7 cellular contexts compared by ENCODE assay signal in the genomic region with DNA sequence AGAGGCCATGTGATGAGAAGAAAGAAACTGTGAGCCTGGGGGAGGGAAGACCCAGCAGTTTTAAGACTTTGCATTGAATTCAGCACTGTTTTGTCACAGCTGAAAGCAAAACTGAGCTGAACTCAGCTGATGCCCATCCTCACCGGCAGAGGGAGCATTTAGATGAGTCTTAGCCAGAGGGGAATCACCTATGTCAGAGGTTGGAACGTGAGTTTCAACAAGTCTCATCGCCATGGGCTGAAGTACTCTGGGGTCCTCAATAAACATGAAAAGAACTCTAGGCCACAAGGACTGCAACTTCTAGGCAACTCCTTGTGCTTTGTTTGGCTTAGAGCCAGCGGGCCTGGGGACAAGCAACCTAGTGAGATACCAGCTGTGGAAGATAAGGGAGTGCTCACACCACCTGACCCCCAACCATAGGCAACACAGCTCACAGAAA.
A peak's percentile ranks its signal among the peaks of the same experiment; 100 is the strongest.
DNase-seq lines count a peak whose midpoint lies in the region; ATAC-seq and TF ChIP-seq lines count a peak whose summit lies in the region.

No MANE protein-coding gene starts in this region.

- no peaks in the 10 kb centered on the region for H3F3A ChIP-seq in Loucy (ENCODE audit: low read depth)

- H3K9me3 ChIP-seq in HCT116 (ENCODE audit: control insufficient read depth in 1 of 2, insufficient read depth in 1 of 2, low read depth in 1 of 2, low read length in 2 of 2) (no peaks in the 10 kb centered on the region), Loucy (ENCODE audit: insufficient read depth, low read depth, low read length) (no peaks in the 10 kb centered on the region), body of pancreas (no peaks in the 10 kb centered on the region)

- H3K27ac ChIP-seq in HCT116 (ENCODE audit: low read depth, low read length): no peak overlapping the region
- H3K27ac ChIP-seq in body of pancreas: no peak overlapping the region

- H3K4me2 ChIP-seq in HCT116 (ENCODE audit: low read length) (no peak overlapping the region), Loucy (ENCODE audit: low read depth, low read length, poor library complexity, severe bottlenecking) (no peak overlapping the region)

- no peaks in the 10 kb centered on the region for H3K79me2 ChIP-seq in HCT116 (ENCODE audit: insufficient read depth, low read length)
- H3K79me2 ChIP-seq in Loucy (ENCODE audit: insufficient read depth, low read length): no peaks in the 10 kb centered on the region

- CTCF ChIA-PET in HCT116 (lab: Charles Lee): interaction anchor here (1.5 kb wide), 1 partner anchor 66 kb away, joined by 21 read pairs; no protein-coding TSS in a partner anchor

- RAD21 ChIA-PET in HCT116 (lab: Charles Lee; ENCODE audit: low non-redundant PET in 1 of 2, low total read pairs in 2 of 2, uncharacterized antibody in 2 of 2, unreplicated experiment in 2 of 2): interaction anchor here (0.7 to 2.7 kb wide), 3 partner anchors 66 to 1513 kb away, joined by 3 to 16 read pairs (median 10); no protein-coding TSS in a partner anchor

- POLR2A ChIA-PET in HCT116 (lab: Charles Lee): no interaction called here

- no peak overlapping the region for H3K9ac ChIP-seq in HCT116 (ENCODE audit: low read length)
- no peak overlapping the region for H3K9ac ChIP-seq in Loucy (ENCODE audit: low read depth, low read length, poor library complexity, severe bottlenecking)

- WGBS in body of pancreas, 2 donors: 10 to 17% methylated on average over 4 of the region's 4 CpGs

- H2AFZ ChIP-seq in HCT116 (ENCODE audit: low read depth, low read length, poor library complexity, severe bottlenecking) (no peak overlapping the region), Loucy (ENCODE audit: low read length) (0 out of 2 replicates have a peak overlapping the region, but pooled peaks have one; percentile 68)

- H3K4me3 ChIP-seq in HCT116 (replicated peaks in 1 of 2; ENCODE audit: low read depth in 1 of 2, low read length in 2 of 2) (no peak overlapping the region), Loucy (ENCODE audit: low read length, poor library complexity, severe bottlenecking) (no peak overlapping the region), body of pancreas (no peak overlapping the region)

- BruUV-seq in HCT116 (replicated peaks; lab: Mats Ljungman, UMichigan): no TSS peak

- no peaks in the 10 kb centered on the region for H3K27me3 ChIP-seq in HCT116 (ENCODE audit: insufficient read depth, low read length)
- no peaks in the 10 kb centered on the region for H3K27me3 ChIP-seq in Loucy (ENCODE audit: insufficient read depth, low read length, poor library complexity, severe bottlenecking)
- H3K27me3 ChIP-seq in body of pancreas: no peaks in the 10 kb centered on the region

- TF ChIP-seq POLR2A in HCT116 (IDR thresholded peaks at IDR 0.05; ENCODE audit: borderline replicate concordance, extremely low read depth, insufficient read depth, insufficient read length) (no peak), body of pancreas (IDR thresholded peaks at IDR 0.05) (no peak)

- no peaks in the 10 kb centered on the region for H3K36me3 ChIP-seq in HCT116 (ENCODE audit: control insufficient read depth in 1 of 2, insufficient read depth in 2 of 2, low read length in 2 of 2)
- no peaks in the 10 kb centered on the region for H3K36me3 ChIP-seq in Loucy (ENCODE audit: insufficient read depth, low read length)
- no peaks in the 10 kb centered on the region for H3K36me3 ChIP-seq in body of pancreas (replicated peaks in 1 of 2; ENCODE audit: insufficient read depth in 1 of 2, low read depth in 2 of 2)

- ATAC-seq in GM18498 (IDR thresholded peaks at IDR 0.05; ENCODE audit: unreplicated experiment): peak; percentile 97
- ATAC-seq in HCT116: peak; percentile 87
- ATAC-seq in body of pancreas: peak; percentile 77

- no peaks in the 10 kb centered on the region for H4K20me1 ChIP-seq in HCT116 (ENCODE audit: insufficient read depth)
- H4K20me1 ChIP-seq in Loucy (ENCODE audit: insufficient read depth, low read length, poor library complexity, severe bottlenecking): no peaks in the 10 kb centered on the region

- TF ChIP-seq RAD21 in HCT116 (IDR thresholded peaks at IDR 0.05; ENCODE audit: low read depth): peak; percentile 66

- TF ChIP-seq CTCF in HCT116 (IDR thresholded peaks at IDR 0.05 in 2 of 3, conservative IDR thresholded peaks at IDR 0.05 in 1 of 3; ENCODE audit: borderline replicate concordance in 1 of 3, insufficient read depth in 1 of 3, low read depth in 2 of 3, low read length in 2 of 3): peak; percentile 44 to 76 (median 61); a peak in 5 of 6 replicates
- peak; percentile 96 for TF ChIP-seq CTCF in Loucy (conservative IDR thresholded peaks at IDR 0.05; ENCODE audit: low read length)
- peak; percentile 54 to 89 (median 79) for TF ChIP-seq CTCF in body of pancreas (IDR thresholded peaks at IDR 0.05)

- H3K4me1 ChIP-seq in HCT116 (ENCODE audit: control insufficient read depth in 1 of 2, insufficient read depth in 2 of 2, low read length in 2 of 2) (no peaks in the 10 kb centered on the region), Loucy (ENCODE audit: insufficient read depth, low read length, poor library complexity, severe bottlenecking) (no peaks in the 10 kb centered on the region), body of pancreas (peaks cover 11% of the 10 kb centered on the region)

- intact Hi-C loops in HCT116 (cut with micrococcal nuclease) (loop anchor here (1.0 kb wide), 1 partner anchor 66 kb away; no protein-coding TSS in a partner anchor), body of pancreas (cut with DNase I) (no loop called here)

- H3K9me2 ChIP-seq in HCT116 (ENCODE audit: insufficient read depth): no peaks in the 10 kb centered on the region
- no peaks in the 10 kb centered on the region for H3K9me2 ChIP-seq in Loucy (replicated peaks; ENCODE audit: low read depth, low read length)

- DNase-seq in HCT116 (ENCODE audit: low read depth, low spot score) (peak; percentile 10), T-helper 2 cell (peak in 4 of 5 experiments; percentile 11 to 70 (median 26)), body of pancreas (peak; percentile 63 to 71 (median 66)), kidney glomerular epithelial cell (lab: John Stamatoyannopoulos, UW) (peak; percentile 12)
- peak; percentile 58 for DNase-seq in stimulated activated CD4-positive, alpha-beta T cell treated with anti-CD3 and anti-CD28 coated beads, Interleukin-4, amount 100 ng/mL, for 24 hours

TF ChIP-seq in HCT116, 20 proteins besides CTCF, POLR2A, EP300 and RAD21:
- no peak for TF ChIP-seq ELF1 (IDR thresholded peaks at IDR 0.05; ENCODE audit: borderline replicate concordance, low read depth)
- TF ChIP-seq, protein P1, sequence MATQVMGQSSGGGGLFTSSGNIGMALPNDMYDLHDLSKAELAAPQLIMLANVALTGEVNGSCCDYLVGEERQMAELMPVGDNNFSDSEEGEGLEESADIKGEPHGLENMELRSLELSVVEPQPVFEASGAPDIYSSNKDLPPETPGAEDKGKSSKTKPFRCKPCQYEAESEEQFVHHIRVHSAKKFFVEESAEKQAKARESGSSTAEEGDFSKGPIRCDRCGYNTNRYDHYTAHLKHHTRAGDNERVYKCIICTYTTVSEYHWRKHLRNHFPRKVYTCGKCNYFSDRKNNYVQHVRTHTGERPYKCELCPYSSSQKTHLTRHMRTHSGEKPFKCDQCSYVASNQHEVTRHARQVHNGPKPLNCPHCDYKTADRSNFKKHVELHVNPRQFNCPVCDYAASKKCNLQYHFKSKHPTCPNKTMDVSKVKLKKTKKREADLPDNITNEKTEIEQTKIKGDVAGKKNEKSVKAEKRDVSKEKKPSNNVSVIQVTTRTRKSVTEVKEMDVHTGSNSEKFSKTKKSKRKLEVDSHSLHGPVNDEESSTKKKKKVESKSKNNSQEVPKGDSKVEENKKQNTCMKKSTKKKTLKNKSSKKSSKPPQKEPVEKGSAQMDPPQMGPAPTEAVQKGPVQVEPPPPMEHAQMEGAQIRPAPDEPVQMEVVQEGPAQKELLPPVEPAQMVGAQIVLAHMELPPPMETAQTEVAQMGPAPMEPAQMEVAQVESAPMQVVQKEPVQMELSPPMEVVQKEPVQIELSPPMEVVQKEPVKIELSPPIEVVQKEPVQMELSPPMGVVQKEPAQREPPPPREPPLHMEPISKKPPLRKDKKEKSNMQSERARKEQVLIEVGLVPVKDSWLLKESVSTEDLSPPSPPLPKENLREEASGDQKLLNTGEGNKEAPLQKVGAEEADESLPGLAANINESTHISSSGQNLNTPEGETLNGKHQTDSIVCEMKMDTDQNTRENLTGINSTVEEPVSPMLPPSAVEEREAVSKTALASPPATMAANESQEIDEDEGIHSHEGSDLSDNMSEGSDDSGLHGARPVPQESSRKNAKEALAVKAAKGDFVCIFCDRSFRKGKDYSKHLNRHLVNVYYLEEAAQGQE (IDR thresholded peaks at IDR 0.05; ENCODE audit: low read depth): no peak
- no peak for TF ChIP-seq POLR2AphosphoS5 (IDR thresholded peaks at IDR 0.05; ENCODE audit: low read depth, low read length)
- TF ChIP-seq SRF (IDR thresholded peaks at IDR 0.05; ENCODE audit: low read depth): no peak
- TF ChIP-seq CBX3 (IDR thresholded peaks at IDR 0.05; ENCODE audit: low read depth): no peak
- TF ChIP-seq, protein P2, sequence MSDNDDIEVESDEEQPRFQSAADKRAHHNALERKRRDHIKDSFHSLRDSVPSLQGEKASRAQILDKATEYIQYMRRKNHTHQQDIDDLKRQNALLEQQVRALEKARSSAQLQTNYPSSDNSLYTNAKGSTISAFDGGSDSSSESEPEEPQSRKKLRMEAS (IDR thresholded peaks at IDR 0.05): no peak
- TF ChIP-seq, protein P3, sequence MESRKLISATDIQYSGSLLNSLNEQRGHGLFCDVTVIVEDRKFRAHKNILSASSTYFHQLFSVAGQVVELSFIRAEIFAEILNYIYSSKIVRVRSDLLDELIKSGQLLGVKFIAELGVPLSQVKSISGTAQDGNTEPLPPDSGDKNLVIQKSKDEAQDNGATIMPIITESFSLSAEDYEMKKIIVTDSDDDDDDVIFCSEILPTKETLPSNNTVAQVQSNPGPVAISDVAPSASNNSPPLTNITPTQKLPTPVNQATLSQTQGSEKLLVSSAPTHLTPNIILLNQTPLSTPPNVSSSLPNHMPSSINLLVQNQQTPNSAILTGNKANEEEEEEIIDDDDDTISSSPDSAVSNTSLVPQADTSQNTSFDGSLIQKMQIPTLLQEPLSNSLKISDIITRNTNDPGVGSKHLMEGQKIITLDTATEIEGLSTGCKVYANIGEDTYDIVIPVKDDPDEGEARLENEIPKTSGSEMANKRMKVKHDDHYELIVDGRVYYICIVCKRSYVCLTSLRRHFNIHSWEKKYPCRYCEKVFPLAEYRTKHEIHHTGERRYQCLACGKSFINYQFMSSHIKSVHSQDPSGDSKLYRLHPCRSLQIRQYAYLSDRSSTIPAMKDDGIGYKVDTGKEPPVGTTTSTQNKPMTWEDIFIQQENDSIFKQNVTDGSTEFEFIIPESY (IDR thresholded peaks at IDR 0.05; ENCODE audit: extremely low read depth, insufficient replicate concordance, low read length): no peak

Comparison
In these comparisons a context has a peak if more than half of its experiments do, and no peak if none do; other contexts are left out.
1. DNase-seq: peak in every context shown above with its lines; median percentile 66 in body of pancreas; 58 in stimulated activated CD4-positive, alpha-beta T cell treated with anti-CD3 and anti-CD28 coated beads, Interleukin-4, amount 100 ng/mL, for 24 hours; 26 in T-helper 2 cell; 12 in kidney glomerular epithelial cell; 10 in HCT116.